ENCODE assay signal across 2 cellular contexts in genomic region chr19:3216874-3217273, GRCh38.
TF ChIP-seq lines count a peak whose summit lies in the region.

No MANE protein-coding gene starts in this region.

TF ChIP-seq in A549, 52 proteins besides CTCF, POLR2A, EP300 and RAD21:
- TF ChIP-seq KDM1A (IDR thresholded peaks at IDR 0.05; ENCODE audit: low read depth) = peak; percentile 60; the same call in 1 of the 2 replicates
- no peak for TF ChIP-seq ZFP36 (IDR thresholded peaks at IDR 0.05; ENCODE audit: borderline replicate concordance, partially characterized antibody)

TF ChIP-seq in H1, 55 proteins besides CTCF, POLR2A, EP300 and RAD21:
- TF ChIP-seq KDM1A (IDR thresholded peaks at IDR 0.05; ENCODE audit: borderline replicate concordance, low read length) (peak; percentile 36; the same call in 1 of the 2 replicates), ZNF274 (IDR thresholded peaks at IDR 0.05; ENCODE audit: borderline replicate concordance, extremely low read depth, low read length) (no peak)
